ENCODE assay signal across 12 cellular contexts in the genomic region with DNA sequence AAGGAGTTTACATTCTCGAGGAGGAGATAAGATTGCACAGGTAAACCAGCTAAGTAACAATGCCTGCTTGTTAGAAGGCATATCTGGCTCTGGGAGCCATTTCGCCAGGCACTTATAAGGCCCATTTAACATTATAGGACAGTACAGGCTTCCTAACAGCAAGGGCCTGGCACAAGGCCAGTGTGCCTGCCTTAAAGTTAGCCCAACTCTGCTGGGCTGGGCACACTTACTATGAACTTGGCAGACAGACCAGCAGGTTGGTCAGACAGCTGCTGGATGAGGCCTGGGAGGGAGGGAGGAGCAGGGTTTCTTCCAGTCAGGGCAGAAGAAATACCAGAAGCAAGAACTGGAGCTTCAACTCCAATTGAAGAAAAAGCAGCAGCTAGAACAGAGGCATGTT. TPM values are rescaled to one million over a fixed set of nuclear protein-coding genes. Genes with fewer than 3 reads are reported as not detected.
DNase-seq lines count a peak whose midpoint lies in the region; ATAC-seq and TF ChIP-seq lines count a peak whose summit lies in the region.
"Had no signal": no experiment of that assay in that cellular context is flagged by ENCODE, and none has a peak within 500 bp of the region (broad histone marks: within the 10 kb centered on the region; RNA-seq: fewer than 3 reads in every experiment).

No MANE protein-coding gene starts in this region.

- no peaks in the 10 kb centered on the region for H3K27me3 ChIP-seq in iPS-15b (ENCODE audit: control insufficient read depth, insufficient read depth, low read length)
- H3K27me3 ChIP-seq in testis: no peaks in the 10 kb centered on the region

- H3K9me3 ChIP-seq in iPS-15b (ENCODE audit: control insufficient read depth, insufficient read depth, low read length): no peaks in the 10 kb centered on the region
- no peaks in the 10 kb centered on the region for H3K9me3 ChIP-seq in testis

- no peak for TF ChIP-seq POLR2A in testis (IDR thresholded peaks at IDR 0.05)

- H3K36me3 ChIP-seq in iPS-15b (ENCODE audit: control insufficient read depth, insufficient read depth, low read length) (no peaks in the 10 kb centered on the region), testis (ENCODE audit: low read depth, missing control alignments) (no peaks in the 10 kb centered on the region)

- H3K4me3 ChIP-seq in iPS-15b (ENCODE audit: low read depth, low read length): peak overlapping the region; percentile 27
- H3K4me3 ChIP-seq in testis: no peak overlapping the region

- H3K9ac ChIP-seq in iPS-15b (ENCODE audit: low read depth, low read length): no peak overlapping the region

- H3K27ac ChIP-seq in testis: no peak overlapping the region
- H3K27ac ChIP-seq: 22Rv1 had no signal

- H3K4me1 ChIP-seq in iPS-15b (ENCODE audit: control insufficient read depth, insufficient read depth, low read length) (peaks cover 40% of the 10 kb centered on the region), testis (peaks cover 22% of the 10 kb centered on the region)

- 53 to 77% methylated on average over 2 of the region's 2 CpGs for WGBS in testis, 2 donors

- ATAC-seq in HG03460 (IDR thresholded peaks at IDR 0.05; ENCODE audit: unreplicated experiment) (no peak), HG03457 (IDR thresholded peaks at IDR 0.05; ENCODE audit: unreplicated experiment) (no peak), HG03521 (IDR thresholded peaks at IDR 0.05; ENCODE audit: unreplicated experiment) (no peak)

- intact Hi-C loops in testis (cut with DNase I; ENCODE audit: low total_unique reads): loop anchor here (10.0 kb wide), 1 partner anchor 70 kb away; no protein-coding TSS in a partner anchor

- no peak for TF ChIP-seq CTCF in testis (IDR thresholded peaks at IDR 0.05)

- DNase-seq in DMS53 (lab: John Stamatoyannopoulos, UW): peak; percentile 26
- DNase-seq in DMS53 treated with DMSO at 0.1 percent for 48 hours (lab: John Stamatoyannopoulos, UW; ENCODE audit: unreplicated experiment): no peak
- peak; percentile 57 for DNase-seq in astrocyte of the hippocampus (ENCODE audit: low read depth, low spot score)
- peak; percentile 22 for DNase-seq in testis
- DNase-seq: activated naive CD4-positive, alpha-beta T cell treated with Interleukin-2 at 50 U/mL for 16 hours; NCI-H146; T-helper 9 cell had no signal

RNA-seq across cellular contexts. Expression of gene CACHD1, which starts 4.7 kb away (rescaled TPM):
- 10 to 100 TPM in 1 of 2 donors, 1 to 10 TPM in 1; 8.3 to 10.3 TPM for total RNA-seq in testis
- 7.4 TPM for polyA plus RNA-seq in testis (ENCODE audit: insufficient read depth, low read depth, low replicate concordance)
